8 cellular contexts compared by ENCODE assay signal in the genomic region with DNA sequence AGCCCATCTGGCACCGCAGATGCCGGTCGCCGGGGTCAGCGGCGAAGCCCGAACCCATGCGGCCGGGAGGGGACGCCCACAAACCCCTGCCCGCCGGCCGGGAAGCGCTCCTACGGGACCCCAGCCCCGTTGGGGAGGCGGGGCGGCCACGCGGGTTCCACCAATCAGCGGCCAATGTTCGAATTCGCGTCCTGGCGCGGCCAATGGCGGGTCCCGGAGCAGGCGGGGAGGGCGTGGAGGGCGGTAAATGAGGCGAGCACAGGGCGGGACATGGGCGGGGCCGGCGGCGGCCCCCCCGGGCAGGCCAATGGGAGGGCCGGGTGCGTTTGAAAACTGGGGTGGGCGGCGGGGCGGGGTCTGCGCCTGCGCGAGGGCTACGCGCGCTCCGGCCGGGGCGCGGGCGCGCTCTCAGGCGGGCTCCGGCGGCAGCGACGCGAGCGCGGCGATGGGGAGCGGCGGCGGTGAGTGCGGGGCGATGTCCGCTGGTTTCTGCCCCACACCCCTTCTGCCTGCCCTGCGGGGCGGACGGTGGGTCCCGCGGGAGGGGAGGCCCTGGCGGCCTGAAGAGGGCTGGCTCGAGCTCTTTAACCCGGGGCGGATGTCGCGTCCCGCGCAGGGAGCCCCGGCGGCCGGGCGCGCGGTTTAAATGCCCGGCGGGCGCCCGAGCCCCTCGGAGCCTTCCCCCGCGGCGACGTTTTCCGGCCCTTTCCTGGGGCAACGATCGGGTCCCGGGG. TPM values are rescaled to one million over a fixed set of nuclear protein-coding genes. Genes with fewer than 3 reads are reported as not detected.
A peak's percentile ranks its signal among the peaks of the same experiment; 100 is the strongest.
DNase-seq lines count a peak whose midpoint lies in the region; ATAC-seq and TF ChIP-seq lines count a peak whose summit lies in the region.

A gene with protein sequence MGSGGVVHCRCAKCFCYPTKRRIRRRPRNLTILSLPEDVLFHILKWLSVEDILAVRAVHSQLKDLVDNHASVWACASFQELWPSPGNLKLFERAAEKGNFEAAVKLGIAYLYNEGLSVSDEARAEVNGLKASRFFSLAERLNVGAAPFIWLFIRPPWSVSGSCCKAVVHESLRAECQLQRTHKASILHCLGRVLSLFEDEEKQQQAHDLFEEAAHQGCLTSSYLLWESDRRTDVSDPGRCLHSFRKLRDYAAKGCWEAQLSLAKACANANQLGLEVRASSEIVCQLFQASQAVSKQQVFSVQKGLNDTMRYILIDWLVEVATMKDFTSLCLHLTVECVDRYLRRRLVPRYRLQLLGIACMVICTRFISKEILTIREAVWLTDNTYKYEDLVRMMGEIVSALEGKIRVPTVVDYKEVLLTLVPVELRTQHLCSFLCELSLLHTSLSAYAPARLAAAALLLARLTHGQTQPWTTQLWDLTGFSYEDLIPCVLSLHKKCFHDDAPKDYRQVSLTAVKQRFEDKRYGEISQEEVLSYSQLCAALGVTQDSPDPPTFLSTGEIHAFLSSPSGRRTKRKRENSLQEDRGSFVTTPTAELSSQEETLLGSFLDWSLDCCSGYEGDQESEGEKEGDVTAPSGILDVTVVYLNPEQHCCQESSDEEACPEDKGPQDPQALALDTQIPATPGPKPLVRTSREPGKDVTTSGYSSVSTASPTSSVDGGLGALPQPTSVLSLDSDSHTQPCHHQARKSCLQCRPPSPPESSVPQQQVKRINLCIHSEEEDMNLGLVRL (plus strand): TSS at position 411 of the 734 bp plus-strand sequence. CDS start 35 bp downstream, at position 446.

- ATAC-seq in HG02840 (IDR thresholded peaks at IDR 0.05; ENCODE audit: low FRiP score, unreplicated experiment): peak; percentile 88
- peak; percentile 99 for ATAC-seq in left cardiac atrium
- ATAC-seq in upper lobe of right lung: peak; percentile 98

- peak; percentile 100 for DNase-seq in GM13976 (ENCODE audit: low spot score)
- peak; percentile 44 for DNase-seq in NCI-H1436 treated with DMSO at 0.1 percent for 48 hours (lab: John Stamatoyannopoulos, UW)
- DNase-seq in amniotic epithelial cell (ENCODE audit: low read depth): peak; percentile 88
- peak; percentile 98 for DNase-seq in left cardiac atrium
- DNase-seq in posterior vena cava (ENCODE audit: low spot score): peak; percentile 99
- peak; percentile 99 for DNase-seq in upper lobe of right lung

- no peak for TF ChIP-seq CTCF in GM13976 (IDR thresholded peaks at IDR 0.05; ENCODE audit: borderline replicate concordance, control extremely low read depth, extremely low read depth, insufficient read depth, missing control alignments)
- no peak for TF ChIP-seq CTCF in upper lobe of right lung (IDR thresholded peaks at IDR 0.05)

- no peaks in the 10 kb centered on the region for H3K36me3 ChIP-seq in upper lobe of right lung

- H3K27me3 ChIP-seq in upper lobe of right lung: no peaks in the 10 kb centered on the region

- peak within 1 kb of the TSS; percentile 60 for H3K27ac ChIP-seq in upper lobe of right lung

- peak within 1 kb of the TSS; percentile 82 for H3K4me3 ChIP-seq in upper lobe of right lung

- intact Hi-C loops in T-helper 1 cell treated with Interleukin-12 subunit alpha and Interleukin-12 subunit beta and Interleukin-4 antibody, amounts not matched to agents 30 ng/mL and 1 ng/mL, for 36 hours (cut with micrococcal nuclease): loop anchor here (1.0 to 10.0 kb wide), 10 partner anchors 31 to 752 kb away; a partner anchor contains a TSS
- intact Hi-C loops in left cardiac atrium (cut with DNase I) (loop anchor here in 1 of 2 donors (10.0 kb wide), 1 partner anchor 66 kb away; no protein-coding TSS in a partner anchor), posterior vena cava (cut with DNase I) (no loop called here), upper lobe of right lung (cut with DNase I) (no loop called here)

- no peaks in the 10 kb centered on the region for H3K9me3 ChIP-seq in upper lobe of right lung

- H3K4me1 ChIP-seq in upper lobe of right lung: peaks cover 13% of the 10 kb centered on the region

- in situ Hi-C loops in GM13976 (cut with MboI; ENCODE audit: low sequenced_read_pairs, unreplicated experiment): no loop called here

RNA-seq across cellular contexts. Expression of the gene that starts here (rescaled TPM):
- 56.3 and 58.8 TPM in 2 replicates for total RNA-seq in T-helper 1 cell treated with Interleukin-12 subunit alpha and Interleukin-12 subunit beta and Interleukin-4 antibody, amounts not matched to agents 30 ng/mL and 1 ng/mL, for 36 hours
- total RNA-seq in left cardiac atrium (1 to 10 TPM; 1.6 to 2.1 TPM), posterior vena cava (1 to 10 TPM in 1 of 2 donors, under 1 TPM in 1; 0.81 to 1.3 TPM), upper lobe of right lung (3.6 TPM)

Comparison
In these comparisons a context has a peak if more than half of its experiments do, and no peak if none do; other contexts are left out.
1. Peak in every context shown above with its lines: DNase-seq, ATAC-seq, H3K4me3 ChIP-seq and H3K27ac ChIP-seq.
2. RNA of the gene that starts here (total RNA-seq): 56.3 to 58.8 TPM in T-helper 1 cell treated with Interleukin-12 subunit alpha and Interleukin-12 subunit beta and Interleukin-4 antibody, amounts not matched to agents 30 ng/mL and 1 ng/mL, for 36 hours; 3.6 TPM in upper lobe of right lung (single experiment), 1.6 to 2.1 TPM in left cardiac atrium and 0.81 to 1.3 TPM in posterior vena cava; every median in the first group is over 10 times any median in the second.
3. DNase-seq: peak in every context shown above with its lines; median percentile 100 in GM13976; 99 in posterior vena cava; 99 in upper lobe of right lung; 98 in left cardiac atrium; 88 in amniotic epithelial cell; 44 in NCI-H1436 treated with DMSO at 0.1 percent for 48 hours.